Comparison of ENCODE assay signal across 1 cellular context in genomic region chr14:65187421-65188049, GRCh38.
TF ChIP-seq lines count a peak whose summit lies in the region.

No MANE protein-coding gene starts in this region.

TF ChIP-seq in GM23338, 12 proteins besides CTCF, POLR2A, EP300 and RAD21 (continued from another document):
- TF ChIP-seq ZNF462 (CRISPR knock-in tag; IDR thresholded peaks at IDR 0.05) (peak; percentile 46; the same call in 1 of the 2 replicates), ZNF114 (CRISPR knock-in tag; IDR thresholded peaks at IDR 0.05) (0 out of 2 replicates have a peak, but pooled peaks have one; percentile 49), NANOG (IDR thresholded peaks at IDR 0.05; ENCODE audit: borderline replicate concordance) (peak; percentile 58; the same call in 1 of the 2 replicates), STAT1 (IDR thresholded peaks at IDR 0.05; ENCODE audit: unreplicated experiment) (no peak)
